ENCODE assay signal across 18 cellular contexts in the genomic region with DNA sequence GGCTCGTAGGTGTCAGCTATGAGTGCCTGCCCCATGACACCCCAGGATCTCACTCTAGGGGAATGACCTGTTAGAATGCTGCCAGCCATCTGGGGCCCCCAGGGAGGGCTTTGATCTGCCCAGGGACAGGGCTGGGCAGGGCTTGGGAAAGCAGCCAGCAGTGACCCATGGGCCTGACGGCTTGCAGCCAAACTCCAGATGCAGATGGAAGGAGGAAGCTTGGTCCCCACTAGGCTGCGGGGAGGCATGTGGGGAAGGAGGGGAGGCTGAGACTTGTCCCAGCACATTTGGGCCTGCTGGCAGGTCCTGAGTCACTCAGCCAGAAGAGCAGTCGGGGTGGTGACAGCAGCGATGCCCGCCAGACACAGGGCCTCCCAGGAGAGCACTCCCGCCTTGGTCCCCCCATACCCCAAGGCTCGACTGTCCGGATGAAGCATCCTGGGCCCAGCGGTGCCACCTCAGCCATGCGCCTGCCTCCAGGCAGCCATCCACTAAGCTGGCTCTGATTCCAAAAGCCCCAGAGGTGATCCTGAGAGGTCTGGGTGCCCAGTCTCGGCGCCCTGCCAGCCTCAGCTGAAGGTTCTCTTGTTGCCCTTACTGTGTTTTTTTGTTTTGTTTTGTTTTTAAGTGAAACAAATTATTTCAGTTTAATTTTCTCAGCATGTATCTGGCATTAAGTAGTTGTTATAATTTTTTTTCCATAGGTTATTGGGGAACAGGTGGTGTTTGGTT. TPM values are rescaled to one million over a fixed set of nuclear protein-coding genes. Genes with fewer than 3 reads are reported as not detected.
DNase-seq lines count a peak whose midpoint lies in the region; ATAC-seq and TF ChIP-seq lines count a peak whose summit lies in the region.
"Had no signal": no experiment of that assay in that cellular context is flagged by ENCODE, and none has a peak within 500 bp of the region (broad histone marks: within the 10 kb centered on the region; RNA-seq: fewer than 3 reads in every experiment).

No MANE protein-coding gene starts in this region.

- ATAC-seq in activated CD8-positive, alpha-beta T cell treated with anti-CD3 and anti-CD28 coated beads, Interleukin-2, amount 10 ng/mL, durations not matched to agents 7 days and 5 days = no peak
- no peak for ATAC-seq in GM19455 (IDR thresholded peaks at IDR 0.05; ENCODE audit: unreplicated experiment)
- ATAC-seq: activated CD4-positive, CD25-positive, alpha-beta regulatory T cell treated with anti-CD3 and anti-CD28 coated beads, Interleukin-2, amount 50 U/mL, for 24 hours; lower lobe of right lung; natural killer cell treated with Interleukin-12 subunit alpha and Interleukin-12 subunit beta and Interleukin-15 and Interleukin-18, amount 100 ng/mL, for 72 hours had no signal

- no peak for TF ChIP-seq CTCF in MCF 10A (IDR thresholded peaks at IDR 0.05; ENCODE audit: unreplicated experiment)

- H3K27ac ChIP-seq in substantia nigra (ENCODE audit: low read depth, low read length, poor library complexity, severe bottlenecking) = peak overlapping the region; percentile 77

- no TSS peak for BruUV-seq in MCF 10A (replicated peaks; lab: Mats Ljungman, UMichigan)

- no peak overlapping the region for H3K4me3 Mint-ChIP-seq in MCF 10A (ENCODE audit: unreplicated experiment)
- H3K4me3 Mint-ChIP-seq in activated CD8-positive, alpha-beta T cell treated with anti-CD3 and anti-CD28 coated beads, Interleukin-2, amount 10 ng/mL, durations not matched to agents 7 days and 5 days = no peak overlapping the region
- H3K4me3 Mint-ChIP-seq: natural killer cell treated with Interleukin-12 subunit alpha and Interleukin-12 subunit beta and Interleukin-15 and Interleukin-18, amount 100 ng/mL, for 72 hours had no signal

- H3K36me3 Mint-ChIP-seq in MCF 10A (ENCODE audit: insufficient read depth, unreplicated experiment) = no peaks in the 10 kb centered on the region
- no peaks in the 10 kb centered on the region for H3K36me3 Mint-ChIP-seq in activated CD8-positive, alpha-beta T cell treated with anti-CD3 and anti-CD28 coated beads, Interleukin-2, amount 10 ng/mL, durations not matched to agents 7 days and 5 days (ENCODE audit: low read depth)
- H3K36me3 Mint-ChIP-seq: natural killer cell treated with Interleukin-12 subunit alpha and Interleukin-12 subunit beta and Interleukin-15 and Interleukin-18, amount 100 ng/mL, for 72 hours had no signal

- H3K27ac Mint-ChIP-seq in MCF 10A (ENCODE audit: low read depth, unreplicated experiment) = peak overlapping the region; percentile 66
- no peak overlapping the region for H3K27ac Mint-ChIP-seq in activated CD8-positive, alpha-beta T cell treated with anti-CD3 and anti-CD28 coated beads, Interleukin-2, amount 10 ng/mL, durations not matched to agents 7 days and 5 days
- H3K27ac Mint-ChIP-seq: natural killer cell treated with Interleukin-12 subunit alpha and Interleukin-12 subunit beta and Interleukin-15 and Interleukin-18, amount 100 ng/mL, for 72 hours had no signal

- H3K9me3 Mint-ChIP-seq in MCF 10A (ENCODE audit: unreplicated experiment) = no peaks in the 10 kb centered on the region
- H3K9me3 Mint-ChIP-seq in activated CD8-positive, alpha-beta T cell treated with anti-CD3 and anti-CD28 coated beads, Interleukin-2, amount 10 ng/mL, durations not matched to agents 7 days and 5 days (ENCODE audit: insufficient read depth) = no peaks in the 10 kb centered on the region
- H3K9me3 Mint-ChIP-seq: natural killer cell treated with Interleukin-12 subunit alpha and Interleukin-12 subunit beta and Interleukin-15 and Interleukin-18, amount 100 ng/mL, for 72 hours had no signal

- CTCF ChIA-PET in MCF 10A (lab: Yijun Ruan, JAX) = interaction anchor here (0.6 to 22.3 kb wide), 13 partner anchors 9 to 1331 kb away, joined by 3 to 1857 read pairs (median 12); partner anchors contain the start of gene NUAK2
- CTCF ChIA-PET in activated CD8-positive, alpha-beta T cell treated with anti-CD3 and anti-CD28 coated beads, Interleukin-2, amount 10 ng/mL, durations not matched to agents 7 days and 5 days (lab: Charles Lee) = interaction anchor here (0.6 to 31.0 kb wide), 5 partner anchors 10 to 216 kb away, joined by 3 to 1266 read pairs (median 14); partner anchors contain the start of gene NUAK2

- intact Hi-C loops in MCF 10A (cut with micrococcal nuclease) = no loop called here

- peaks cover 30% of the 10 kb centered on the region for H3K4me1 Mint-ChIP-seq in MCF 10A (ENCODE audit: insufficient read depth, unreplicated experiment)
- peaks cover 43% of the 10 kb centered on the region for H3K4me1 Mint-ChIP-seq in activated CD8-positive, alpha-beta T cell treated with anti-CD3 and anti-CD28 coated beads, Interleukin-2, amount 10 ng/mL, durations not matched to agents 7 days and 5 days (ENCODE audit: low read depth)

- DNase-seq in NCI-H2171 treated with DMSO at 0.1 percent for 48 hours (lab: John Stamatoyannopoulos, UW) = peak; percentile 46
- DNase-seq in NCI-H2171 (lab: John Stamatoyannopoulos, UW) = no peak
- peak; percentile 63 for DNase-seq in MCF 10A (ENCODE audit: unreplicated experiment)
- DNase-seq in kidney tubule cell (ENCODE audit: low spot score) = peak; percentile 60
- peak in 24 of 49 donors; percentile 8 to 89 (median 42) for DNase-seq in substantia nigra (lab: John Stamatoyannopoulos, UW)
- DNase-seq in activated CD8-positive, alpha-beta T cell treated with anti-CD3 and anti-CD28 coated beads, Interleukin-2, amount 10 ng/mL, durations not matched to agents 7 days and 5 days = no peak
- no peak for DNase-seq in NCI-H1436 treated with DMSO at 0.1 percent for 48 hours (lab: John Stamatoyannopoulos, UW)
- DNase-seq: 8988T; activated effector memory CD4-positive, alpha-beta T cell treated with Interleukin-2 at 50 U/mL for 16 hours; DMS79; lower lobe of right lung; NCI-H146; NCI-H345; SHP77 treated with DMSO at 0.1 percent for 48 hours; stimulated activated naive CD4-positive, alpha-beta T cell treated with Interleukin-2 at 50 U/mL for 16 hours had no signal

- H3K27me3 Mint-ChIP-seq in MCF 10A (ENCODE audit: insufficient read depth, unreplicated experiment) = no peaks in the 10 kb centered on the region
- H3K27me3 Mint-ChIP-seq in activated CD8-positive, alpha-beta T cell treated with anti-CD3 and anti-CD28 coated beads, Interleukin-2, amount 10 ng/mL, durations not matched to agents 7 days and 5 days (ENCODE audit: low read depth) = peaks cover 23% of the 10 kb centered on the region

- POLR2A ChIA-PET in MCF 10A (lab: Yijun Ruan, JAX) = interaction anchor here (0.6 to 11.8 kb wide), 10 partner anchors 8 to 155 kb away, joined by 3 to 210 read pairs (median 4); partner anchors contain the start of genes NUAK2 and RBBP5
- POLR2A ChIA-PET in activated CD8-positive, alpha-beta T cell treated with anti-CD3 and anti-CD28 coated beads, Interleukin-2, amount 10 ng/mL, durations not matched to agents 7 days and 5 days (lab: Charles Lee) = interaction anchor here (1.0 to 1.5 kb wide), 2 partner anchors 8 to 41 kb away, joined by 3 read pairs; no protein-coding TSS in a partner anchor

RNA-seq across cellular contexts. Expression of gene NUAK2, which starts 45.0 kb away (rescaled TPM):
- total RNA-seq in MCF 10A (2022) = 2.8 and 6.0 TPM in 2 replicates
- 1 to 10 TPM; 1.6 TPM for total RNA-seq in activated CD8-positive, alpha-beta T cell treated with anti-CD3 and anti-CD28 coated beads, Interleukin-2, amount 10 ng/mL, durations not matched to agents 7 days and 5 days

RNA-seq across cellular contexts. Expression of gene TMCC2, which starts 48.8 kb away (rescaled TPM):
- total RNA-seq in MCF 10A (2022) = 0.54 and 0.79 TPM in 2 replicates
- total RNA-seq in activated CD8-positive, alpha-beta T cell treated with anti-CD3 and anti-CD28 coated beads, Interleukin-2, amount 10 ng/mL, durations not matched to agents 7 days and 5 days = 1 to 10 TPM; 2.6 to 2.7 TPM

Comparison
In these comparisons a context has a peak if more than half of its experiments do, and no peak if none do; other contexts are left out.
1. DNase-seq: peak in NCI-H2171 treated with DMSO at 0.1 percent for 48 hours (single experiment), MCF 10A (single experiment) and kidney tubule cell (single experiment); none in NCI-H2171 (single experiment), activated CD8-positive, alpha-beta T cell treated with anti-CD3 and anti-CD28 coated beads, Interleukin-2, amount 10 ng/mL, durations not matched to agents 7 days and 5 days (single experiment) and NCI-H1436 treated with DMSO at 0.1 percent for 48 hours (single experiment).